In the genomic region with DNA sequence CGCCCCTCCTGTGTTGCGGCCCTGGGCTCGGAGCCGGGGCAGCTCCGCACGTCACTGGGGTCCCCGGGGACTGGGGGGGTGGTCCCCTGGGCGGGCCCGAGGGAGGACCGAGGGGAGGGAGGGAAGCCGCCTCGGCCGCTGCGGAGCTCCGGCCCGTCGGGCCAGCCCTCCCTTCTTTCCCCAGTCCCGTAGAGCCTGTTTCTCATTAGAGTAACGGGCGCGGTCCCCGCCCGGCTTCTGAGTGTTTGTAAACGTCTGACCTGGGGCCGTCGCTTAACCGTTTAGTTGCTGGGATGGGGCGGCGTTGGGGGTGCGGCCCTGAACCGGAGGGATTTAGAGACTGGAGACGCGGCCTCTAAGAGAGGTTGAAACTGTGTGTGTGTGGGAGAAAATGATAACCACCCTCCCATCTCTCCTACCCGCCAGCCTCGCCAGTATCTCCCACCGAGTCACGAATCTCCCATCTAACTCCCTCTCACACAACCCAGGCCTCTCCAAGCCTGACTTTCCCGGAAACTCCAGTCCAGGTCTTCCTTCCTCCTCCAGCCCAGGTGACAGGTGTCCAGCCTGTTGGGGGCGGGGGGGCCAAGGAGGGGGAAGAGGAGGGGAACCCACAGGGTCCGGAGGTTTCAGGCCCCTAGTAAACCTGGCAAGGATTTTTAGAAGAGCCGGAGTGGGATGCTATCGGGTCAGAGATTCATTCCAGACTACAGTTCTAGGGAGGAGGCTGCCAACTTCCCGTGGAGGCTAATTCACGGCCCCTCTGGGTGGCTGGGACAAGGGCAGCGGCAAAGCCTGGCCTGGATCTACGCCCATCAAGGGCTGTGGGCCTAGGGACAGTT, we compare ENCODE assay signal across 8 cellular contexts. TPM values are rescaled to one million over a fixed set of nuclear protein-coding genes. Genes with fewer than 3 reads are reported as not detected.
DNase-seq lines count a peak whose midpoint lies in the region; ATAC-seq, FAIRE-seq and TF ChIP-seq lines count a peak whose summit lies in the region.

No MANE protein-coding gene starts in this region.

- intact Hi-C loops in lower lobe of right lung (cut with DNase I) = loop anchor here (10.0 kb wide), 1 partner anchor 48 kb away; no protein-coding TSS in a partner anchor

- peaks cover 3% of the 10 kb centered on the region for H3K4me1 ChIP-seq in endocrine pancreas (ENCODE audit: control insufficient read depth, insufficient read depth, low read length)
- H3K4me1 ChIP-seq in lower lobe of right lung = peaks cover 31% of the 10 kb centered on the region

- peak; percentile 41 for TF ChIP-seq POLR2A in GM10847 (IDR thresholded peaks at IDR 0.05; ENCODE audit: extremely low read depth, insufficient read length)

- peak overlapping the region; percentile 85 for H3K27ac ChIP-seq in lower lobe of right lung

- DNase-seq in NCI-H1105 (lab: John Stamatoyannopoulos, UW) (peak; percentile 99), lower lobe of right lung (peak; percentile 94)
- peak; percentile 66 for DNase-seq in stimulated activated naive CD8-positive, alpha-beta T cell treated with anti-CD3 and anti-CD28 coated beads, Interleukin-15, Interleukin-2, amounts not matched to agents 100 U/mL and 50 U/mL, for 24 hours

- FAIRE-seq in A204.1 (lab: Jason Lieb, UNC) = peak; percentile 86

- H3K4me3 Mint-ChIP-seq in T-helper 1 cell treated with Interleukin-12 subunit alpha and Interleukin-12 subunit beta and Interleukin-4 antibody, amounts not matched to agents 30 μg/mL and 1 μg/mL, for 36 hours = peak overlapping the region; percentile 25

- H3K4me1 Mint-ChIP-seq in T-helper 1 cell treated with Interleukin-12 subunit alpha and Interleukin-12 subunit beta and Interleukin-4 antibody, amounts not matched to agents 30 μg/mL and 1 μg/mL, for 36 hours (ENCODE audit: low read depth) = peaks cover 14% of the 10 kb centered on the region

- no peak for TF ChIP-seq CTCF in lower lobe of right lung (IDR thresholded peaks at IDR 0.05)

- peak overlapping the region; percentile 50 for H3K9ac ChIP-seq in endocrine pancreas (ENCODE audit: control insufficient read depth, insufficient read depth, low read length)

- H3K36me3 Mint-ChIP-seq in T-helper 1 cell treated with Interleukin-12 subunit alpha and Interleukin-12 subunit beta and Interleukin-4 antibody, amounts not matched to agents 30 μg/mL and 1 μg/mL, for 36 hours (ENCODE audit: low read depth) = no peaks in the 10 kb centered on the region

- peak; percentile 57 for ATAC-seq in HG02571 (IDR thresholded peaks at IDR 0.05; ENCODE audit: unreplicated experiment)
- peak; percentile 91 to 92 for ATAC-seq in lower lobe of right lung
- peak; percentile 24 for ATAC-seq in stimulated activated naive CD8-positive, alpha-beta T cell treated with anti-CD3 and anti-CD28 coated beads, Interleukin-15, Interleukin-2, amounts not matched to agents 100 U/mL and 50 U/mL, for 24 hours

- H3K9me3 Mint-ChIP-seq in T-helper 1 cell treated with Interleukin-12 subunit alpha and Interleukin-12 subunit beta and Interleukin-4 antibody, amounts not matched to agents 30 μg/mL and 1 μg/mL, for 36 hours = no peaks in the 10 kb centered on the region

- H3K4me3 ChIP-seq in endocrine pancreas (ENCODE audit: control insufficient read depth, insufficient read depth, low read length) (peak overlapping the region; percentile 44), lower lobe of right lung (peak overlapping the region; percentile 54)

- H3K9me3 ChIP-seq in endocrine pancreas (ENCODE audit: control insufficient read depth, low read length) = no peaks in the 10 kb centered on the region
- no peaks in the 10 kb centered on the region for H3K9me3 ChIP-seq in lower lobe of right lung

- H3K27ac Mint-ChIP-seq in T-helper 1 cell treated with Interleukin-12 subunit alpha and Interleukin-12 subunit beta and Interleukin-4 antibody, amounts not matched to agents 30 μg/mL and 1 μg/mL, for 36 hours = no peak overlapping the region

- H3K36me3 ChIP-seq in endocrine pancreas (ENCODE audit: control insufficient read depth, insufficient read depth, low read length) (no peaks in the 10 kb centered on the region), lower lobe of right lung (no peaks in the 10 kb centered on the region)

- H3K27me3 ChIP-seq in endocrine pancreas (ENCODE audit: control insufficient read depth, insufficient read depth, low read length) (no peaks in the 10 kb centered on the region), lower lobe of right lung (ENCODE audit: low read depth) (peaks cover 17% of the 10 kb centered on the region)

- H3K27me3 Mint-ChIP-seq in T-helper 1 cell treated with Interleukin-12 subunit alpha and Interleukin-12 subunit beta and Interleukin-4 antibody, amounts not matched to agents 30 μg/mL and 1 μg/mL, for 36 hours (ENCODE audit: low read depth) = peaks cover 65% of the 10 kb centered on the region

RNA-seq across cellular contexts. Expression of gene NFATC4, which starts 1.1 kb away (rescaled TPM):
- 37.0 TPM for total RNA-seq in lower lobe of right lung

RNA-seq across cellular contexts. Expression of gene RIPK3, which starts 27.1 kb away (rescaled TPM):
- total RNA-seq in lower lobe of right lung = 27.9 TPM

RNA-seq across cellular contexts. Expression of gene NYNRIN, which starts 31.9 kb away (rescaled TPM):
- 17.9 TPM for total RNA-seq in lower lobe of right lung

RNA-seq across cellular contexts. Expression of gene ADCY4, which starts 32.0 kb away (rescaled TPM):
- total RNA-seq in lower lobe of right lung = 42.7 TPM

RNA-seq across cellular contexts. Expression of gene LTB4R, which starts 55.6 kb away (rescaled TPM):
- 14.1 TPM for total RNA-seq in lower lobe of right lung

Comparison
In these comparisons a context has a peak if more than half of its experiments do, and no peak if none do; other contexts are left out.
1. Peak in every context shown above with its lines: DNase-seq, ATAC-seq, H3K4me3 ChIP-seq and H3K27ac ChIP-seq.
2. ATAC-seq: peak in every context shown above with its lines; median percentile 92 in lower lobe of right lung; 57 in HG02571; 24 in stimulated activated naive CD8-positive, alpha-beta T cell treated with anti-CD3 and anti-CD28 coated beads, Interleukin-15, Interleukin-2, amounts not matched to agents 100 U/mL and 50 U/mL, for 24 hours.